Comparison of ENCODE assay signal across 1 cellular context in the genomic region with DNA sequence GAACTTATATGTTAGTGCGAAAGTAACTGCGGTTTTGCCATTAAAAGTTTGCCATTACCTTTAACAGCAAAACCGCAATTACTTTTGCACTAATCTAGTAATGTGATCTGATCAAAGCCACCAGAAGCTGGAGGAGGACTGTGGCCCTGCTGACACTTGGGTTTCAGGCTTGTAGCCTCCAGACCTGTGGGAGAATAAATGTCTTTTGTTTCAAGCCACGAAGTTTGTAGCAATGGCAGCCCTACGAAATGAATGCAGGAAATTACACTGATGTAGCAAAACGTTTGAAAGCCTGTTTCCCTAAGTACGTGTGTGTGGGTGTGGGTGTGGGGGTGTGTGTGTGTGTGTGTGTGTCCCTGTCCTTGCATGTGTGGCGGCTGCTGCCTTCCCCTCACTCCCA.
TF ChIP-seq lines count a peak whose summit lies in the region.

No MANE protein-coding gene starts in this region.

TF ChIP-seq in K562, 482 proteins besides CTCF, POLR2A, EP300 and RAD21 (continued from another document and continues in another):
- 0 out of 4 replicates have a peak, but pooled peaks of 1 of the 2 experiments have one; percentile 15 for TF ChIP-seq KDM1A (IDR thresholded peaks at IDR 0.05)
- TF ChIP-seq CBX8 (IDR thresholded peaks at IDR 0.05; ENCODE audit: borderline replicate concordance, extremely low read depth, low read depth, low read length, poor library complexity, severe bottlenecking), result no peak
- no peak for TF ChIP-seq HMGXB4 (CRISPR knock-in tag; IDR thresholded peaks at IDR 0.05)
- no peak for TF ChIP-seq RHOXF2B (CRISPR knock-in tag; conservative IDR thresholded peaks at IDR 0.05)
- peak; percentile 71 for TF ChIP-seq SMARCE1 (IDR thresholded peaks at IDR 0.05)
- TF ChIP-seq ZNF592 (IDR thresholded peaks at IDR 0.05), result 0 out of 2 replicates have a peak, but pooled peaks have one; percentile 45
- TF ChIP-seq TAL1 (IDR thresholded peaks at IDR 0.05), result peak; percentile 34
- 0 out of 2 replicates have a peak, but pooled peaks have one; percentile 43 for TF ChIP-seq LARP7 (IDR thresholded peaks at IDR 0.05)
- TF ChIP-seq, protein P1, sequence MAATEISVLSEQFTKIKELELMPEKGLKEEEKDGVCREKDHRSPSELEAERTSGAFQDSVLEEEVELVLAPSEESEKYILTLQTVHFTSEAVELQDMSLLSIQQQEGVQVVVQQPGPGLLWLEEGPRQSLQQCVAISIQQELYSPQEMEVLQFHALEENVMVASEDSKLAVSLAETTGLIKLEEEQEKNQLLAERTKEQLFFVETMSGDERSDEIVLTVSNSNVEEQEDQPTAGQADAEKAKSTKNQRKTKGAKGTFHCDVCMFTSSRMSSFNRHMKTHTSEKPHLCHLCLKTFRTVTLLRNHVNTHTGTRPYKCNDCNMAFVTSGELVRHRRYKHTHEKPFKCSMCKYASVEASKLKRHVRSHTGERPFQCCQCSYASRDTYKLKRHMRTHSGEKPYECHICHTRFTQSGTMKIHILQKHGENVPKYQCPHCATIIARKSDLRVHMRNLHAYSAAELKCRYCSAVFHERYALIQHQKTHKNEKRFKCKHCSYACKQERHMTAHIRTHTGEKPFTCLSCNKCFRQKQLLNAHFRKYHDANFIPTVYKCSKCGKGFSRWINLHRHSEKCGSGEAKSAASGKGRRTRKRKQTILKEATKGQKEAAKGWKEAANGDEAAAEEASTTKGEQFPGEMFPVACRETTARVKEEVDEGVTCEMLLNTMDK (IDR thresholded peaks at IDR 0.05; ENCODE audit: borderline replicate concordance, insufficient read depth, low read depth, low read length, poor library complexity, severe bottlenecking), result no peak
- 0 out of 2 replicates have a peak, but pooled peaks have one; percentile 30 for TF ChIP-seq HDAC2 (IDR thresholded peaks at IDR 0.05)
- TF ChIP-seq CC2D1A (IDR thresholded peaks at IDR 0.05), result 0 out of 2 replicates have a peak, but pooled peaks have one; percentile 36
- no peak for TF ChIP-seq TCF7 (IDR thresholded peaks at IDR 0.05; ENCODE audit: borderline replicate concordance)
- peak; percentile 91 for TF ChIP-seq EGR1 (conservative IDR thresholded peaks at IDR 0.05)
- TF ChIP-seq MCM7 (IDR thresholded peaks at IDR 0.05), result no peak
- no peak for TF ChIP-seq CBX5 (IDR thresholded peaks at IDR 0.05; ENCODE audit: borderline replicate concordance, low read depth)
- no peak for TF ChIP-seq PHF20 (IDR thresholded peaks at IDR 0.05; ENCODE audit: partially characterized antibody)
- no peak for TF ChIP-seq FOXM1 (IDR thresholded peaks at IDR 0.05; ENCODE audit: low read depth)
- no peak for TF ChIP-seq FOXM1 (CRISPR knock-in tag; IDR thresholded peaks at IDR 0.05; ENCODE audit: low read depth)
- no peak for TF ChIP-seq STAT5B (CRISPR knock-in tag; IDR thresholded peaks at IDR 0.05)
- TF ChIP-seq LEF1 (IDR thresholded peaks at IDR 0.05), result no peak
- TF ChIP-seq, protein P2, sequence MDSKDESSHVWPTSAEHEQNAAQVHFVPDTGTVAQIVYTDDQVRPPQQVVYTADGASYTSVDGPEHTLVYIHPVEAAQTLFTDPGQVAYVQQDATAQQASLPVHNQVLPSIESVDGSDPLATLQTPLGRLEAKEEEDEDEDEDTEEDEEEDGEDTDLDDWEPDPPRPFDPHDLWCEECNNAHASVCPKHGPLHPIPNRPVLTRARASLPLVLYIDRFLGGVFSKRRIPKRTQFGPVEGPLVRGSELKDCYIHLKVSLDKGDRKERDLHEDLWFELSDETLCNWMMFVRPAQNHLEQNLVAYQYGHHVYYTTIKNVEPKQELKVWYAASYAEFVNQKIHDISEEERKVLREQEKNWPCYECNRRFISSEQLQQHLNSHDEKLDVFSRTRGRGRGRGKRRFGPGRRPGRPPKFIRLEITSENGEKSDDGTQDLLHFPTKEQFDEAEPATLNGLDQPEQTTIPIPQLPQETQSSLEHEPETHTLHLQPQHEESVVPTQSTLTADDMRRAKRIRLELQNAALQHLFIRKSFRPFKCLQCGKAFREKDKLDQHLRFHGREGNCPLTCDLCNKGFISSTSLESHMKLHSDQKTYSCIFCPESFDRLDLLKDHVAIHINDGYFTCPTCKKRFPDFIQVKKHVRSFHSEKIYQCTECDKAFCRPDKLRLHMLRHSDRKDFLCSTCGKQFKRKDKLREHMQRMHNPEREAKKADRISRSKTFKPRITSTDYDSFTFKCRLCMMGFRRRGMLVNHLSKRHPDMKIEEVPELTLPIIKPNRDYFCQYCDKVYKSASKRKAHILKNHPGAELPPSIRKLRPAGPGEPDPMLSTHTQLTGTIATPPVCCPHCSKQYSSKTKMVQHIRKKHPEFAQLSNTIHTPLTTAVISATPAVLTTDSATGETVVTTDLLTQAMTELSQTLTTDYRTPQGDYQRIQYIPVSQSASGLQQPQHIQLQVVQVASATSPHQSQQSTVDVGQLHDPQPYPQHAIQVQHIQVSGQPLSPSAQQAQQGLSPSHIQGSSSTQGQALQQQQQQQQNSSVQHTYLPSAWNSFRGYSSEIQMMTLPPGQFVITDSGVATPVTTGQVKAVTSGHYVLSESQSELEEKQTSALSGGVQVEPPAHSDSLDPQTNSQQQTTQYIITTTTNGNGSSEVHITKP (IDR thresholded peaks at IDR 0.05; ENCODE audit: partially characterized antibody), result no peak
- TF ChIP-seq REST (CRISPR knock-in tag; IDR thresholded peaks at IDR 0.05; ENCODE audit: low read depth), result no peak
- TF ChIP-seq, protein P3, sequence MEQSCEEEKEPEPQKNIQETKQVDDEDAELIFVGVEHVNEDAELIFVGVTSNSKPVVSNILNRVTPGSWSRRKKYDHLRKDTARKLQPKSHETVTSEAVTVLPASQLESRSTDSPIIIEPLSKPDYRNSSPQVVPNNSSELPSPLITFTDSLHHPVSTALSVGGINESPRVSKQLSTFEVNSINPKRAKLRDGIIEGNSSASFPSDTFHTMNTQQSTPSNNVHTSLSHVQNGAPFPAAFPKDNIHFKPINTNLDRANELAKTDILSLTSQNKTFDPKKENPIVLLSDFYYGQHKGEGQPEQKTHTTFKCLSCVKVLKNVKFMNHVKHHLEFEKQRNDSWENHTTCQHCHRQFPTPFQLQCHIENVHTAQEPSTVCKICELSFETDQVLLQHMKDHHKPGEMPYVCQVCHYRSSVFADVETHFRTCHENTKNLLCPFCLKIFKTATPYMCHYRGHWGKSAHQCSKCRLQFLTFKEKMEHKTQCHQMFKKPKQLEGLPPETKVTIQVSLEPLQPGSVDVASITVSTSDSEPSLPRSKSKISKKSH (CRISPR knock-in tag; IDR thresholded peaks at IDR 0.05), result no peak
- TF ChIP-seq KLF6 (CRISPR knock-in tag; IDR thresholded peaks at IDR 0.05; ENCODE audit: borderline replicate concordance), result no peak
- TF ChIP-seq, protein P4, sequence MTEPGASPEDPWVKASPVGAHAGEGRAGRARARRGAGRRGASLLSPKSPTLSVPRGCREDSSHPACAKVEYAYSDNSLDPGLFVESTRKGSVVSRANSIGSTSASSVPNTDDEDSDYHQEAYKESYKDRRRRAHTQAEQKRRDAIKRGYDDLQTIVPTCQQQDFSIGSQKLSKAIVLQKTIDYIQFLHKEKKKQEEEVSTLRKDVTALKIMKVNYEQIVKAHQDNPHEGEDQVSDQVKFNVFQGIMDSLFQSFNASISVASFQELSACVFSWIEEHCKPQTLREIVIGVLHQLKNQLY (CRISPR knock-in tag; conservative IDR thresholded peaks at IDR 0.05), result no peak
- TF ChIP-seq ILF3 (IDR thresholded peaks at IDR 0.05; ENCODE audit: borderline replicate concordance), result no peak
- no peak for TF ChIP-seq CTBP1 (IDR thresholded peaks at IDR 0.05; ENCODE audit: borderline replicate concordance)
- TF ChIP-seq E2F8 (IDR thresholded peaks at IDR 0.05; ENCODE audit: low read depth, partially characterized antibody), result no peak
- TF ChIP-seq ZEB2 (IDR thresholded peaks at IDR 0.05), result no peak
- TF ChIP-seq CHD4 (IDR thresholded peaks at IDR 0.05; ENCODE audit: insufficient read depth, insufficient replicate concordance, low read depth, low read length, poor library complexity, severe bottlenecking), result no peak
- TF ChIP-seq KLF13 (tag; IDR thresholded peaks at IDR 0.05; ENCODE audit: borderline replicate concordance, low read depth), result no peak
- peak; percentile 74 for TF ChIP-seq DPF2 (IDR thresholded peaks at IDR 0.05)
